ENCODE assay signal across 25 cellular contexts in genomic region chr9:106877345-106877744, GRCh38. TPM values are rescaled to one million over a fixed set of nuclear protein-coding genes. Genes with fewer than 3 reads are reported as not detected.
A peak's percentile ranks its signal among the peaks of the same experiment; 100 is the strongest.
DNase-seq lines count a peak whose midpoint lies in the region; ATAC-seq, FAIRE-seq and TF ChIP-seq lines count a peak whose summit lies in the region.
"Had no signal": no experiment of that assay in that cellular context is flagged by ENCODE, and none has a peak within 500 bp of the region (broad histone marks: within the 10 kb centered on the region; RNA-seq: fewer than 3 reads in every experiment).

No MANE protein-coding gene starts in this region.

- H3K14ac ChIP-seq in H1 (ENCODE audit: insufficient read length), result no peak overlapping the region
- H3K14ac ChIP-seq in trophoblast cell (ENCODE audit: low read length), result no peak overlapping the region

- H3K4me3 Mint-ChIP-seq in nephron progenitor cell, result no peak overlapping the region
- H3K4me3 Mint-ChIP-seq: CD8-positive, alpha-beta T cell had no signal

- H3K23ac ChIP-seq in H1 (ENCODE audit: insufficient read length), result no peak overlapping the region
- H3K23ac ChIP-seq in trophoblast cell (ENCODE audit: low read length), result no peak overlapping the region

- no peak for TF ChIP-seq POLR2A in H1 (IDR thresholded peaks at IDR 0.05; ENCODE audit: control extremely low read depth in 1 of 2, low read depth in 2 of 2, low read length in 2 of 2)
- TF ChIP-seq POLR2A in thyroid gland (IDR thresholded peaks at IDR 0.05), result no peak

- peaks cover 18 to 20% of the 10 kb centered on the region in 2 experiments for H4K20me1 ChIP-seq in H1 (replicated peaks in 1 of 2; ENCODE audit: control insufficient read depth in 1 of 2, insufficient read depth in 2 of 2, low read length in 2 of 2)

- no peak for FAIRE-seq in H1 (lab: Jason Lieb, UNC)
- FAIRE-seq: GM12891, HepG2, K562 had no signal

- H3K23me2 ChIP-seq in H1 (ENCODE audit: low read depth, low read length), result peaks cover 5% of the 10 kb centered on the region; the same call in 1 of the 2 replicates

- H3K18ac ChIP-seq in H1 (ENCODE audit: extremely low read depth, low read length) (peak overlapping the region; percentile 41; the same call in 1 of the 2 replicates), trophoblast cell (ENCODE audit: low read length) (no peak overlapping the region)

- CTCF ChIA-PET in H1 (lab: Charles Lee; ENCODE audit: partially characterized antibody), result interaction anchor here (1.1 kb wide), 1 partner anchor 55 kb away, joined by 3 read pairs; no protein-coding TSS in a partner anchor

- no peak for TF ChIP-seq RAD21 in H1 (IDR thresholded peaks at IDR 0.05 in 1 of 2, conservative IDR thresholded peaks at IDR 0.05 in 1 of 2; ENCODE audit: low read depth in 2 of 2, low read length in 2 of 2)

- H2BK15ac ChIP-seq in H1 (ENCODE audit: low read length), result no peak overlapping the region

- H3K4me3 ChIP-seq in H1 (ENCODE audit: extremely low read depth in 1 of 4, insufficient read depth in 2 of 4, low read depth in 3 of 4, low read length in 4 of 4) (peak overlapping the region in 1 of 4 experiments; percentile 49; a peak in 2 of 8 replicates), trophoblast cell (ENCODE audit: low read depth, low read length) (no peak overlapping the region), thyroid gland (replicated peaks in 1 of 3) (no peak overlapping the region)
- H3K4me3 ChIP-seq: K562, MG63, SJSA1 had no signal

- H2AFZ ChIP-seq in H1 (ENCODE audit: low read length) (no peak overlapping the region), trophoblast cell (ENCODE audit: insufficient read depth, low read length, poor library complexity) (no peak overlapping the region)

- H3K4me2 ChIP-seq in H1 (ENCODE audit: insufficient read depth in 1 of 2, low read depth in 2 of 2, low read length in 2 of 2), result peak overlapping the region; percentile 69 to 86; a peak in 3 of 4 replicates
- no peak overlapping the region for H3K4me2 ChIP-seq in trophoblast cell (ENCODE audit: low read length)

- DNase-seq in Right ventricle myocardium superior, result peak; percentile 22
- DNase-seq in cardiac septum (ENCODE audit: low spot score), result no peak
- DNase-seq in H1 (ENCODE audit: low read depth in 1 of 2, low spot score in 2 of 2), result no peak
- no peak for DNase-seq in trophoblast cell
- DNase-seq in thyroid gland, result no peak
- DNase-seq in foreskin keratinocyte, result no peak
- no peak for DNase-seq in nephron progenitor cell
- DNase-seq in NCI-H1694 treated with DMSO at 0.1 percent for 48 hours (lab: John Stamatoyannopoulos, UW), result no peak
- DNase-seq: 8988T; C1 segment of cervical spinal cord; CD8-positive, alpha-beta T cell; DMS153; MG63; NCI-H1092; NCI-H1436 treated with DMSO at 0.1 percent for 48 hours; NCI-H2029; NCI-H345; NCI-H524; NCI-H774; NK-92 treated with Interleukin-12 subunit alpha and Interleukin-12 subunit beta, amount 100 ng/mL, for 24 hours had no signal

- H3K36me3 ChIP-seq in H1 (ENCODE audit: control insufficient read depth in 2 of 4, insufficient read depth in 4 of 4, low read length in 3 of 4) (peaks cover 0 to 14% (median 4%) of the 10 kb centered on the region in 4 experiments; a peak in 2 of 8 replicates), trophoblast cell (ENCODE audit: control insufficient read depth in 1 of 2, insufficient read depth in 2 of 2, low read length in 2 of 2) (peaks cover 2 to 7% of the 10 kb centered on the region in 2 experiments), thyroid gland (no peaks in the 10 kb centered on the region)
- H3K36me3 ChIP-seq: MG63 had no signal

- no peaks in the 10 kb centered on the region for H3K27me3 Mint-ChIP-seq in nephron progenitor cell (ENCODE audit: low read depth, poor library complexity)

- H2BK5ac ChIP-seq in H1 (ENCODE audit: low read depth, low read length) (peak overlapping the region; percentile 57; the same call in 1 of the 2 replicates), trophoblast cell (ENCODE audit: low read depth, low read length, poor library complexity) (no peak overlapping the region)

- H4K91ac ChIP-seq in H1 (replicated peaks; ENCODE audit: insufficient read length, low read length) (no peak overlapping the region), trophoblast cell (ENCODE audit: low read depth, low read length) (no peak overlapping the region)

- H2BK20ac ChIP-seq in H1 (ENCODE audit: low read length), result no peak overlapping the region

- H3K9me3 ChIP-seq in H1 (ENCODE audit: insufficient read depth in 2 of 2, low read depth in 1 of 2, low read length in 1 of 2), result no peaks in the 10 kb centered on the region
- no peaks in the 10 kb centered on the region for H3K9me3 ChIP-seq in trophoblast cell (ENCODE audit: insufficient read depth, low read depth, low read length)
- H3K9me3 ChIP-seq in thyroid gland, result no peaks in the 10 kb centered on the region
- H3K9me3 ChIP-seq: MG63, SJSA1 had no signal

- H3K79me1 ChIP-seq in H1 (ENCODE audit: low read depth, low read length), result peaks cover 5% of the 10 kb centered on the region; the same call in 1 of the 2 replicates
- no peaks in the 10 kb centered on the region for H3K79me1 ChIP-seq in trophoblast cell (ENCODE audit: low read length)

- 0 out of 2 replicates have a peak overlapping the region, but pooled peaks have one; percentile 42 for H2BK12ac ChIP-seq in H1 (ENCODE audit: low read depth, low read length)
- H2BK12ac ChIP-seq in trophoblast cell (ENCODE audit: low read length), result no peak overlapping the region

- H3K9ac ChIP-seq in H1 (replicated peaks in 1 of 4; ENCODE audit: extremely low read depth in 1 of 4, low read depth in 3 of 4, low read length in 3 of 4), result no peak overlapping the region
- no peak overlapping the region for H3K9ac ChIP-seq in trophoblast cell (ENCODE audit: low read length)

- peaks cover 59 to 100% of the 10 kb centered on the region in 2 experiments for H3K79me2 ChIP-seq in H1 (ENCODE audit: control insufficient read depth in 1 of 2, insufficient read depth in 2 of 2, low read length in 2 of 2)
- peaks cover 6% of the 10 kb centered on the region for H3K79me2 ChIP-seq in trophoblast cell (ENCODE audit: control insufficient read depth, insufficient read depth, low read length, poor library complexity)

- TF ChIP-seq CTCF in H1 (IDR thresholded peaks at IDR 0.05; ENCODE audit: control extremely low read depth in 1 of 3, insufficient read depth in 1 of 3, low read depth in 1 of 3, low read length in 3 of 3) (no peak), thyroid gland (IDR thresholded peaks at IDR 0.05) (no peak), foreskin keratinocyte (conservative IDR thresholded peaks at IDR 0.05) (no peak), nephron progenitor cell (IDR thresholded peaks at IDR 0.05) (no peak)

- H2BK120ac ChIP-seq in H1 (replicated peaks; ENCODE audit: low read depth, low read length), result no peak overlapping the region
- H2BK120ac ChIP-seq in trophoblast cell (ENCODE audit: insufficient read depth, low read length, poor library complexity), result no peak overlapping the region

- no peak overlapping the region for H3K56ac ChIP-seq in H1 (replicated peaks; ENCODE audit: insufficient read length, low read depth, low read length)

- H2AK5ac ChIP-seq in H1 (ENCODE audit: low read depth, low read length) (no peak overlapping the region; the same call in 1 of the 2 replicates), trophoblast cell (ENCODE audit: low read length) (no peak overlapping the region)

- WGBS in H1 (ENCODE audit: extremely low coverage in 1 of 2, insufficient coverage in 1 of 2, insufficient read length in 1 of 2, insufficient replicate concordance in 2 of 2, low coverage in 1 of 2, low lambda C conversion rate in 2 of 2, missing lambda C conversion rate in 1 of 2), 2 experiments, result 79% methylated on average over 6 of the region's 6 CpGs; no CpG with 5 or more reads in 1 of the 2 experiments
- no CpG with 5 or more reads among the region's 6 CpGs for WGBS in trophoblast cell (ENCODE audit: extremely low coverage, insufficient coverage, insufficient read length)
- WGBS in thyroid gland, 2 donors, result 92 to 97% methylated on average over 6 of the region's 6 CpGs

- H3K4me1 ChIP-seq in H1 (replicated peaks in 1 of 4; ENCODE audit: control insufficient read depth in 3 of 4, insufficient read depth in 4 of 4, low read length in 3 of 4) (peaks cover 20 to 39% (median 33%) of the 10 kb centered on the region in 4 experiments), trophoblast cell (ENCODE audit: control insufficient read depth in 1 of 2, insufficient read depth in 2 of 2, low read length in 2 of 2) (peaks cover 7 to 29% of the 10 kb centered on the region in 2 experiments), thyroid gland (peaks cover 52 to 72% of the 10 kb centered on the region in 2 donors), foreskin keratinocyte (peaks cover 44% of the 10 kb centered on the region)

- H4K12ac ChIP-seq in trophoblast cell (ENCODE audit: low read depth, low read length), result no peak overlapping the region

- no peak overlapping the region for H4K5ac ChIP-seq in H1 (ENCODE audit: insufficient read length, low read depth, low read length)

- no peak overlapping the region for H3K27ac Mint-ChIP-seq in nephron progenitor cell
- H3K27ac Mint-ChIP-seq: CD8-positive, alpha-beta T cell had no signal

- H4K8ac ChIP-seq in H1 (ENCODE audit: extremely low read depth, insufficient read depth, low read length) (no peak overlapping the region), trophoblast cell (ENCODE audit: low read depth, low read length) (no peak overlapping the region)

- H3K9me3 Mint-ChIP-seq in nephron progenitor cell, result peaks cover 6% of the 10 kb centered on the region
- H3K9me3 Mint-ChIP-seq: CD8-positive, alpha-beta T cell had no signal

- H3K36me3 Mint-ChIP-seq in nephron progenitor cell (ENCODE audit: low read depth), result peaks cover 85% of the 10 kb centered on the region
- H3K36me3 Mint-ChIP-seq: CD8-positive, alpha-beta T cell had no signal

- ATAC-seq in Right ventricle myocardium superior (ENCODE audit: poor library complexity), result no peak
- ATAC-seq in foreskin keratinocyte, result no peak
- ATAC-seq: CD8-positive, alpha-beta T cell; HepG2; K562; Panc1 had no signal

- TF ChIP-seq EP300 in H1 (IDR thresholded peaks at IDR 0.05; ENCODE audit: borderline replicate concordance in 1 of 2, low read depth in 2 of 2, low read length in 2 of 2), result no peak

- peaks cover 38% of the 10 kb centered on the region for H3K4me1 Mint-ChIP-seq in nephron progenitor cell

- H3K27me3 ChIP-seq in H1 (replicated peaks in 1 of 4; ENCODE audit: control insufficient read depth in 3 of 4, extremely low read depth in 1 of 4, insufficient read depth in 3 of 4, low read length in 3 of 4) (no peaks in the 10 kb centered on the region), trophoblast cell (ENCODE audit: insufficient read depth, low read length) (no peaks in the 10 kb centered on the region), thyroid gland (no peaks in the 10 kb centered on the region), foreskin keratinocyte (no peaks in the 10 kb centered on the region)
- H3K27me3 ChIP-seq: MG63, SJSA1 had no signal

- POLR2A ChIA-PET in H1 (lab: Charles Lee; ENCODE audit: partially characterized antibody), result interaction anchor here (0.7 to 5.1 kb wide), 8 partner anchors 8 to 410 kb away, joined by 3 to 64 read pairs (median 6); partner anchors contain the start of gene ZNF462

- H3K27ac ChIP-seq in H1 (ENCODE audit: low read depth, low read length) (no peak overlapping the region), trophoblast cell (ENCODE audit: low read depth, low read length) (no peak overlapping the region), thyroid gland (peak overlapping the region; percentile 77 to 91 (median 88)), foreskin keratinocyte (no peak overlapping the region)
- H3K27ac ChIP-seq: SJSA1 had no signal

- intact Hi-C loops in Right ventricle myocardium superior (cut with DNase I), result no loop called here
- intact Hi-C loops in cardiac septum (cut with DNase I), result loop anchor here (5.0 kb wide), 1 partner anchor 45 kb away; no protein-coding TSS in a partner anchor
- intact Hi-C loops in thyroid gland (cut with DNase I), result no loop called here

- H3K4ac ChIP-seq in H1 (replicated peaks; ENCODE audit: insufficient read length, low read depth, low read length), result no peak overlapping the region
- peak overlapping the region; percentile 64 for H3K4ac ChIP-seq in trophoblast cell (ENCODE audit: low read depth, low read length)

RNA-seq across cellular contexts. Expression of gene ZNF462, which starts 14.4 kb away (rescaled TPM):
- total RNA-seq in Right ventricle myocardium superior (21.2 TPM), cardiac septum (38.8 TPM), thyroid gland (10 to 100 TPM; 33.3 to 60.4 (median 46.3) TPM), foreskin keratinocyte (19.6 and 22.4 TPM in 2 replicates)
- 154 and 163 TPM in 2 replicates for total RNA-seq in H1 (2021; fragmentation: NEBNext Ultra II Directional; extraction: Animal tissue kit (Norgen Biotek cat#: 25700))
- polyA plus RNA-seq in H1 (2011; rRNA removed) (27.6 and 30.0 TPM in 2 replicates), foreskin keratinocyte (1.6 and 1.7 TPM in 2 replicates)
- polyA plus RNA-seq in H1 (2011; cell fraction: cytosol; rRNA removed), result 19.4 TPM
- polyA plus RNA-seq in H1 (2011; cell fraction: nucleus; rRNA removed), result 68.7 TPM
- 38.1 to 50.1 TPM (median 44.2 TPM) in 4 replicates for polyA plus RNA-seq in H1 (2012, experiment 1 of 2)
- 2.1 TPM for polyA plus RNA-seq in H1 (2012, experiment 2 of 2)
- 32.5 TPM for polyA plus RNA-seq in H1 (2013, experiment 1 of 2)
- polyA plus RNA-seq in H1 (2013, experiment 2 of 2), result 27.3 TPM
- 160 and 209 TPM in 2 replicates for polyA minus RNA-seq in H1 (2011; rRNA and poly(A)+ RNA removed)
- 116 TPM for polyA minus RNA-seq in H1 (2011; cell fraction: cytosol; rRNA and poly(A)+ RNA removed)
- polyA minus RNA-seq in H1 (2011; cell fraction: nucleus; rRNA and poly(A)+ RNA removed), result 263 TPM
- polyA plus RNA-seq in trophoblast cell (2013), result 20.2 and 22.5 TPM in 2 replicates
- total RNA-seq: CD8-positive, alpha-beta T cell; HepG2 had no signal
- polyA plus RNA-seq: HepG2, K562 had no signal

Comparison
In these comparisons a context has a peak if more than half of its experiments do, and no peak if none do; other contexts are left out.
1. H3K27ac ChIP-seq: peak in thyroid gland (3 of 3); none in H1 (single experiment), trophoblast cell (single experiment) and foreskin keratinocyte (single experiment).